11 cellular contexts compared by ENCODE assay signal in genomic region chr13:50914848-50915247, GRCh38. TPM values are rescaled to one million over a fixed set of nuclear protein-coding genes. Genes with fewer than 3 reads are reported as not detected.
DNase-seq lines count a peak whose midpoint lies in the region; ATAC-seq, FAIRE-seq and TF ChIP-seq lines count a peak whose summit lies in the region.
"Had no signal": no experiment of that assay in that cellular context is flagged by ENCODE, and none has a peak within 500 bp of the region (broad histone marks: within the 10 kb centered on the region; RNA-seq: fewer than 3 reads in every experiment).

No MANE protein-coding gene starts in this region.

- H3K36me3 Mint-ChIP-seq in CD14-positive monocyte, result peaks cover 0 to 4% of the 10 kb centered on the region in 2 donors
- H3K36me3 Mint-ChIP-seq in T-cell, result peaks cover 2% of the 10 kb centered on the region

- POLR2A ChIA-PET in T-cell (lab: Charles Lee) (interaction anchor here (0.5 to 1.3 kb wide), 4 partner anchors 9 to 1353 kb away, joined by 3 to 8 read pairs (median 3); no protein-coding TSS in a partner anchor), RWPE1 (lab: Yijun Ruan, JAX; ENCODE audit: low non-redundant PET) (interaction anchor here (0.6 kb wide), 1 partner anchor 887 kb away, joined by 3 read pairs; no protein-coding TSS in a partner anchor)

- ATAC-seq in GM21381 (IDR thresholded peaks at IDR 0.05; ENCODE audit: unreplicated experiment) (peak; percentile 28), T-cell (replicated peaks in 1 of 4) (no peak), HG02642 (IDR thresholded peaks at IDR 0.05; ENCODE audit: poor library complexity, unreplicated experiment) (no peak)

- DNase-seq in CD14-positive monocyte (ENCODE audit: low spot score) (no peak), T-cell (no peak), NCI-H2227 treated with DMSO at 0.1 percent for 48 hours (lab: John Stamatoyannopoulos, UW) (no peak), RCC 7860 (ENCODE audit: low spot score) (no peak), RWPE1 (ENCODE audit: low spot score) (no peak)
- DNase-seq: NK-92 treated with Interleukin-12 subunit alpha and Interleukin-12 subunit beta, amount 100 ng/mL, for 24 hours; stimulated activated CD4-positive, alpha-beta T cell treated with anti-CD3 and anti-CD28 coated beads, Interleukin-4, amount 100 ng/mL, for 24 hours had no signal

- intact Hi-C loops in CD14-positive monocyte (cut with micrococcal nuclease), result loop anchor here (5.0 to 10.0 kb wide), 6 partner anchors 200 to 938 kb away; partner anchors contain the start of gene TRIM13 (in 2 of the 2)

- FAIRE-seq in RCC 7860 (lab: Jason Lieb, UNC), result no peak
- FAIRE-seq: G401.6 had no signal

- TF ChIP-seq CTCF in CD14-positive monocyte (IDR thresholded peaks at IDR 0.05) (no peak), RWPE1 (conservative IDR thresholded peaks at IDR 0.05; ENCODE audit: low read depth) (no peak)

- H3K27ac Mint-ChIP-seq in CD14-positive monocyte (peak overlapping the region; percentile 59 to 94 (median 86)), T-cell (peak overlapping the region; percentile 50 to 76)

- H3K27ac ChIP-seq in RWPE1, result no peak overlapping the region

- no peak overlapping the region for H3K4me3 ChIP-seq in iPS-15b (ENCODE audit: low read depth, low read length)

- H3K9me3 ChIP-seq in iPS-15b (ENCODE audit: control insufficient read depth, insufficient read depth, low read length), result no peaks in the 10 kb centered on the region

- H3K9ac ChIP-seq in iPS-15b (ENCODE audit: low read depth, low read length), result peak overlapping the region; percentile 0

- CTCF ChIA-PET in T-cell (lab: Charles Lee) (interaction anchor here (0.6 to 4.6 kb wide), 10 partner anchors 23 to 938 kb away, joined by 3 to 69 read pairs (median 7); no protein-coding TSS in a partner anchor), RWPE1 (lab: Yijun Ruan, JAX) (interaction anchor here (0.5 to 0.7 kb wide), 2 partner anchors 117 to 168 kb away, joined by 3 to 5 read pairs; no protein-coding TSS in a partner anchor)

- H3K4me1 ChIP-seq in iPS-15b (ENCODE audit: control insufficient read depth, insufficient read depth, low read length), result peaks cover 20% of the 10 kb centered on the region

- H3K4me1 Mint-ChIP-seq in CD14-positive monocyte (peaks cover 80% of the 10 kb centered on the region), T-cell (peaks cover 74 to 82% (median 81%) of the 10 kb centered on the region in 3 donors)

- no peaks in the 10 kb centered on the region for H3K36me3 ChIP-seq in iPS-15b (ENCODE audit: control insufficient read depth, insufficient read depth, low read length)

- H3K27me3 ChIP-seq in iPS-15b (ENCODE audit: control insufficient read depth, insufficient read depth, low read length), result no peaks in the 10 kb centered on the region

- H3K9me3 Mint-ChIP-seq in CD14-positive monocyte, result no peaks in the 10 kb centered on the region
- no peaks in the 10 kb centered on the region for H3K9me3 Mint-ChIP-seq in T-cell

- H3K27me3 Mint-ChIP-seq in CD14-positive monocyte (ENCODE audit: low read depth in 3 of 3) (no peaks in the 10 kb centered on the region), T-cell (no peaks in the 10 kb centered on the region)

- H3K4me3 Mint-ChIP-seq in CD14-positive monocyte (no peak overlapping the region), T-cell (peak overlapping the region in 1 of 3 donors; percentile 66)

RNA-seq across cellular contexts. Expression of gene RNASEH2B, which starts 5.3 kb away (rescaled TPM):
- polyA plus RNA-seq in CD14-positive monocyte, result 10 to 100 TPM; 65.9 to 71.5 TPM
- 10 to 100 TPM; 60.5 to 90.2 (median 68.6) TPM for total RNA-seq in T-cell
